Comparison of ENCODE assay signal across 1 cellular context in genomic region chr4:128811571-128812359, GRCh38.
TF ChIP-seq lines count a peak whose summit lies in the region.

No MANE protein-coding gene starts in this region.

TF ChIP-seq in K562, 482 proteins besides CTCF, POLR2A, EP300 and RAD21 (continued from another document and continues in another):
- TF ChIP-seq UBTF (IDR thresholded peaks at IDR 0.05; ENCODE audit: borderline replicate concordance in 1 of 2, low read depth in 2 of 2, low read length in 2 of 2) (peak; percentile 82 to 83; a peak in 3 of 4 replicates), USF1 (CRISPR knock-in tag; IDR thresholded peaks at IDR 0.05) (no peak), POLR2AphosphoS2 (IDR thresholded peaks at IDR 0.05; ENCODE audit: low read length) (0 out of 2 replicates have a peak, but pooled peaks have one; percentile 61), FOXJ2 (tag; IDR thresholded peaks at IDR 0.05) (peak; percentile 73; the same call in 1 of the 2 replicates), ZNF274 (IDR thresholded peaks at IDR 0.05; ENCODE audit: borderline replicate concordance, low read depth, low read length) (no peak), ZNF280B (CRISPR knock-in tag; IDR thresholded peaks at IDR 0.05) (no peak), ZHX1 (conservative IDR thresholded peaks at IDR 0.05; ENCODE audit: low read length) (no peak), POLR3A (IDR thresholded peaks at IDR 0.05; ENCODE audit: borderline replicate concordance, extremely low read depth, insufficient read depth, insufficient read length) (no peak), SREBF1 (IDR thresholded peaks at IDR 0.05; ENCODE audit: borderline replicate concordance, low read depth, low read length) (no peak), FOXP1 (CRISPR knock-in tag; IDR thresholded peaks at IDR 0.05) (no peak), MYNN (IDR thresholded peaks at IDR 0.05) (no peak), MYNN (CRISPR knock-in tag; IDR thresholded peaks at IDR 0.05) (no peak), ZNF133 (CRISPR knock-in tag; IDR thresholded peaks at IDR 0.05) (no peak), ZNF354B (CRISPR knock-in tag; IDR thresholded peaks at IDR 0.05) (no peak), ZNF444 (CRISPR knock-in tag; IDR thresholded peaks at IDR 0.05) (no peak), BCLAF1 (IDR thresholded peaks at IDR 0.05; ENCODE audit: borderline replicate concordance in 1 of 2, control insufficient read depth in 1 of 2, low read depth in 2 of 2, low read length in 1 of 2) (no peak), ATF6 (CRISPR knock-in tag; IDR thresholded peaks at IDR 0.05) (0 out of 2 replicates have a peak, but pooled peaks have one; percentile 13), DIDO1 (tag; IDR thresholded peaks at IDR 0.05; ENCODE audit: low read depth) (no peak), ZNF407 (IDR thresholded peaks at IDR 0.05; ENCODE audit: low read depth) (no peak), ILK (tag; IDR thresholded peaks at IDR 0.05; ENCODE audit: borderline replicate concordance, low read depth) (no peak), MTA2 (IDR thresholded peaks at IDR 0.05; ENCODE audit: low read depth) (no peak), RB1 (IDR thresholded peaks at IDR 0.05; ENCODE audit: low read depth) (peak; percentile 17), ZNF347 (CRISPR knock-in tag; IDR thresholded peaks at IDR 0.05; ENCODE audit: low read depth) (no peak), ZSCAN32 (CRISPR knock-in tag; IDR thresholded peaks at IDR 0.05) (no peak), RFX5 (IDR thresholded peaks at IDR 0.05; ENCODE audit: low read depth, low read length) (no peak), SMAD4 (CRISPR knock-in tag; conservative IDR thresholded peaks at IDR 0.05) (peak; percentile 87; the same call in 1 of the 2 replicates), ZNF584 (CRISPR knock-in tag; IDR thresholded peaks at IDR 0.05; ENCODE audit: low read depth) (no peak), ZBTB33 (CRISPR knock-in tag; IDR thresholded peaks at IDR 0.05) (peak; percentile 37; the same call in 1 of the 2 replicates), DDX20 (tag; IDR thresholded peaks at IDR 0.05; ENCODE audit: low read depth) (no peak)
